In genomic region chr6:155397172-155397705, GRCh38 we compare ENCODE assay signal across 34 cellular contexts. TPM values are rescaled to one million over a fixed set of nuclear protein-coding genes. Genes with fewer than 3 reads are reported as not detected.
"Had no signal": no experiment of that assay in that cellular context is flagged by ENCODE, and none has a peak within 500 bp of the region (broad histone marks: within the 10 kb centered on the region; RNA-seq: fewer than 3 reads in every experiment).

No MANE protein-coding gene starts in this region.

- H3K36me3 ChIP-seq: ascending aorta, cardiac muscle cell had no signal

- H3K4me3 ChIP-seq: ascending aorta, cardiac muscle cell had no signal

- DNase-seq: activated CD4-positive, alpha-beta memory T cell treated with anti-CD3 and anti-CD28 coated beads, Interleukin-2, amount 10 ng/mL, durations not matched to agents 7 days and 5 days; activated CD4-positive, alpha-beta T cell treated with anti-CD3 and anti-CD28 coated beads for 1 hour; activated CD4-positive, alpha-beta T cell treated with anti-CD3 and anti-CD28 coated beads for 36 hours; activated CD4-positive, alpha-beta T cell treated with anti-CD3 and anti-CD28 coated beads for 48 hours; activated CD4-positive, alpha-beta T cell treated with anti-CD3 and anti-CD28 coated beads, Interleukin-2, amount 10 ng/mL, durations not matched to agents 7 days and 5 days; activated CD4-positive, alpha-beta T cell treated with anti-CD3 and anti-CD28 coated beads, Interleukin-2, amount 50 U/mL, for 48 hours; activated CD4-positive, CD25-positive, alpha-beta regulatory T cell; activated CD8-positive, alpha-beta memory T cell treated with anti-CD3 and anti-CD28 coated beads for 24 hours; activated CD8-positive, alpha-beta memory T cell treated with anti-CD3 and anti-CD28 coated beads, Interleukin-2, amount 10 ng/mL, durations not matched to agents 7 days and 5 days; activated CD8-positive, alpha-beta memory T cell treated with anti-CD3 and anti-CD28 coated beads, Interleukin-2, amount 50 U/mL, for 48 hours; activated CD8-positive, alpha-beta T cell treated with anti-CD3 and anti-CD28 coated beads, Interleukin-2, amount 10 ng/mL, durations not matched to agents 7 days and 5 days; activated effector memory CD4-positive, alpha-beta T cell treated with Interleukin-2 at 50 U/mL for 16 hours; activated gamma-delta T cell; activated naive CD4-positive, alpha-beta T cell treated with anti-CD3 and anti-CD28 coated beads, Interleukin-2, amount 10 ng/mL, durations not matched to agents 7 days and 5 days; activated naive CD4-positive, alpha-beta T cell treated with Interleukin-2 at 50 U/mL for 16 hours; activated naive CD8-positive, alpha-beta T cell treated with anti-CD3 and anti-CD28 coated beads, Interleukin-2, amount 10 ng/mL, durations not matched to agents 7 days and 5 days; activated naive CD8-positive, alpha-beta T cell treated with anti-CD3 and anti-CD28 coated beads, Interleukin-2, amount 50 U/mL, for 24 hours; activated T-cell treated with anti-CD3 and anti-CD28 coated beads, Interleukin-2, amount 50 U/mL, for 24 hours; activated T-cell treated with anti-CD3 and anti-CD28 coated beads, Interleukin-2, amount 50 U/mL, for 48 hours; amygdala; anterior cingulate cortex; caudate nucleus; cerebellar nuclear complex; T-helper 2 cell; T-helper 9 cell had no signal

- ATAC-seq: activated CD4-positive, alpha-beta T cell treated with anti-CD3 and anti-CD28 coated beads for 36 hours; activated CD4-positive, CD25-positive, alpha-beta regulatory T cell treated with anti-CD3 and anti-CD28 coated beads, Interleukin-2, amount 50 U/mL, for 24 hours; activated CD8-positive, alpha-beta memory T cell treated with anti-CD3 and anti-CD28 coated beads, Interleukin-2, amount 10 ng/mL, durations not matched to agents 7 days and 5 days; activated CD8-positive, alpha-beta T cell treated with anti-CD3 and anti-CD28 coated beads, Interleukin-2, amount 10 ng/mL, durations not matched to agents 7 days and 5 days; activated naive CD8-positive, alpha-beta T cell treated with anti-CD3 and anti-CD28 coated beads, Interleukin-2, amount 50 U/mL, for 24 hours had no signal

- H3K9me3 ChIP-seq: ascending aorta had no signal

- H3K27ac ChIP-seq: ascending aorta, cardiac muscle cell, VCaP had no signal

- FAIRE-seq: bronchial epithelial cell, TTC549 had no signal

- H3K4me1 ChIP-seq: ascending aorta had no signal

- H3K27me3 ChIP-seq: ascending aorta, cardiac muscle cell had no signal

RNA-seq across cellular contexts. Expression of gene NOX3, which starts 58.4 kb away (rescaled TPM):
- total RNA-seq: activated CD4-positive, alpha-beta memory T cell treated with anti-CD3 and anti-CD28 coated beads, Interleukin-2, amount 10 ng/mL, durations not matched to agents 7 days and 5 days; activated CD4-positive, alpha-beta T cell treated with anti-CD3 and anti-CD28 coated beads for 36 hours; activated CD4-positive, alpha-beta T cell treated with anti-CD3 and anti-CD28 coated beads, Interleukin-2, amount 10 ng/mL, durations not matched to agents 7 days and 5 days; activated CD8-positive, alpha-beta memory T cell treated with anti-CD3 and anti-CD28 coated beads, Interleukin-2, amount 10 ng/mL, durations not matched to agents 7 days and 5 days; activated CD8-positive, alpha-beta T cell treated with anti-CD3 and anti-CD28 coated beads, Interleukin-2, amount 10 ng/mL, durations not matched to agents 7 days and 5 days; activated naive CD8-positive, alpha-beta T cell treated with anti-CD3 and anti-CD28 coated beads, Interleukin-2, amount 10 ng/mL, durations not matched to agents 7 days and 5 days; activated T-helper 2 cell treated with anti-CD3 and anti-CD28 coated beads, Interferon-gamma antibody, Interleukin-2, Interleukin-4, amounts not matched to agents 10 μg/mL and 5 μg/mL and 100 μg/mL, durations not matched to agents 14 hours and 24 hours and 36 hours; ascending aorta; bronchial epithelial cell; cardiac muscle cell; chondrocyte had no signal
- polyA plus RNA-seq: adipose tissue, cardiac muscle cell had no signal
